ENCODE assay signal across 9 cellular contexts in genomic region chr5:132102944-132103343, GRCh38. TPM values are rescaled to one million over a fixed set of nuclear protein-coding genes. Genes with fewer than 3 reads are reported as not detected.
A peak's percentile ranks its signal among the peaks of the same experiment; 100 is the strongest.
DNase-seq lines count a peak whose midpoint lies in the region; ATAC-seq and TF ChIP-seq lines count a peak whose summit lies in the region.
"Had no signal": no experiment of that assay in that cellular context is flagged by ENCODE, and none has a peak within 500 bp of the region (broad histone marks: within the 10 kb centered on the region; RNA-seq: fewer than 3 reads in every experiment).

No MANE protein-coding gene starts in this region.

- no peak for TF ChIP-seq CTCF in GM20000 (IDR thresholded peaks at IDR 0.05; ENCODE audit: extremely low read depth, missing control alignments)
- no peak for TF ChIP-seq CTCF in type B pancreatic cell (conservative IDR thresholded peaks at IDR 0.05)

- peaks cover 41% of the 10 kb centered on the region for H3K4me1 ChIP-seq in ACC112 (ENCODE audit: control insufficient read depth, insufficient read depth, low read length, unreplicated experiment)

- peak overlapping the region; percentile 16 for H2AFZ ChIP-seq in ACC112 (ENCODE audit: low read length, unreplicated experiment)

- H3K36me3 Mint-ChIP-seq in activated T-helper 17 cell treated with anti-CD3 and anti-CD28 coated beads, Interleukin-2, amount 50 U/mL, for 72 hours (ENCODE audit: low read depth): peaks cover 15% of the 10 kb centered on the region
- H3K36me3 Mint-ChIP-seq in memory B cell: no peaks in the 10 kb centered on the region
- H3K36me3 Mint-ChIP-seq in type B pancreatic cell: no peaks in the 10 kb centered on the region

- DNase-seq in memory B cell (ENCODE audit: low spot score in 2 of 2) (no peak), GM20000 (ENCODE audit: low spot score) (no peak), type B pancreatic cell (ENCODE audit: extremely low spot score, unreplicated experiment) (no peak), cerebellar cortex (ENCODE audit: low spot score) (no peak)
- DNase-seq: NCI-H2107 had no signal

- no peaks in the 10 kb centered on the region for H3K79me2 ChIP-seq in ACC112 (ENCODE audit: control insufficient read depth, insufficient read depth, low read length, unreplicated experiment)

- peaks cover 54% of the 10 kb centered on the region for H3K4me1 Mint-ChIP-seq in activated T-helper 17 cell treated with anti-CD3 and anti-CD28 coated beads, Interleukin-2, amount 50 U/mL, for 72 hours
- H3K4me1 Mint-ChIP-seq in memory B cell (peaks cover 55% of the 10 kb centered on the region), type B pancreatic cell (ENCODE audit: unreplicated experiment) (no peaks in the 10 kb centered on the region)

- ATAC-seq in GM21515 (IDR thresholded peaks at IDR 0.05; ENCODE audit: unreplicated experiment) (peak; percentile 0), memory B cell (ENCODE audit: low read depth) (no peak), GM18873 (IDR thresholded peaks at IDR 0.05; ENCODE audit: low FRiP score, unreplicated experiment) (no peak)
- ATAC-seq in activated T-helper 17 cell treated with anti-CD3 and anti-CD28 coated beads, Interleukin-2, amount 50 U/mL, for 72 hours (replicated peaks): no peak

- no peak overlapping the region for H3K4me3 ChIP-seq in ACC112 (ENCODE audit: low read depth, low read length)

- H3K27ac ChIP-seq in ACC112 (ENCODE audit: low read depth, low read length): peak overlapping the region; percentile 97

- no peaks in the 10 kb centered on the region for H3K9me3 Mint-ChIP-seq in activated T-helper 17 cell treated with anti-CD3 and anti-CD28 coated beads, Interleukin-2, amount 50 U/mL, for 72 hours
- H3K9me3 Mint-ChIP-seq in memory B cell (no peaks in the 10 kb centered on the region), type B pancreatic cell (no peaks in the 10 kb centered on the region)

- no peaks in the 10 kb centered on the region for H3K27me3 ChIP-seq in ACC112 (ENCODE audit: insufficient read depth, low read length)

- no peaks in the 10 kb centered on the region for H3K36me3 ChIP-seq in ACC112 (ENCODE audit: insufficient read depth, low read length)

- H3K27me3 Mint-ChIP-seq in activated T-helper 17 cell treated with anti-CD3 and anti-CD28 coated beads, Interleukin-2, amount 50 U/mL, for 72 hours: no peaks in the 10 kb centered on the region
- H3K27me3 Mint-ChIP-seq in memory B cell: no peaks in the 10 kb centered on the region
- no peaks in the 10 kb centered on the region for H3K27me3 Mint-ChIP-seq in type B pancreatic cell

- peak overlapping the region; percentile 72 for H3K4me3 Mint-ChIP-seq in activated T-helper 17 cell treated with anti-CD3 and anti-CD28 coated beads, Interleukin-2, amount 50 U/mL, for 72 hours
- H3K4me3 Mint-ChIP-seq in memory B cell (no peak overlapping the region), type B pancreatic cell (no peak overlapping the region)

- H3K27ac Mint-ChIP-seq in activated T-helper 17 cell treated with anti-CD3 and anti-CD28 coated beads, Interleukin-2, amount 50 U/mL, for 72 hours: peak overlapping the region; percentile 93
- H3K27ac Mint-ChIP-seq in memory B cell (peak overlapping the region; percentile 35), type B pancreatic cell (no peak overlapping the region)

RNA-seq across cellular contexts. Expression of gene CSF2, which starts 29.4 kb away (rescaled TPM):
- 100 to 1,000 TPM in 1 of 2 donors, 10 to 100 TPM in 1; 14.6 to 159 TPM for total RNA-seq in activated T-helper 17 cell treated with anti-CD3 and anti-CD28 coated beads, Interleukin-2, amount 50 U/mL, for 72 hours
- not detected in 2 replicates for total RNA-seq in type B pancreatic cell (ENCODE audit: low replicate concordance)

RNA-seq across cellular contexts. Expression of gene IL3, which starts 42.5 kb away (rescaled TPM):
- total RNA-seq in activated T-helper 17 cell treated with anti-CD3 and anti-CD28 coated beads, Interleukin-2, amount 50 U/mL, for 72 hours: 1 to 10 TPM in 1 of 2 donors, under 1 TPM in 1; 0.32 to 9.0 TPM
- not detected in 2 replicates for total RNA-seq in type B pancreatic cell (ENCODE audit: low replicate concordance)

Comparison
In these comparisons a context has a peak if more than half of its experiments do, and no peak if none do; other contexts are left out.
1. RNA of gene CSF2, which starts 29.4 kb away (total RNA-seq): 14.6 to 159 TPM in activated T-helper 17 cell treated with anti-CD3 and anti-CD28 coated beads, Interleukin-2, amount 50 U/mL, for 72 hours; not detected in type B pancreatic cell; every median in the first group is over 10 times any median in the second.